Comparison of ENCODE assay signal across 8 cellular contexts in the genomic region with DNA sequence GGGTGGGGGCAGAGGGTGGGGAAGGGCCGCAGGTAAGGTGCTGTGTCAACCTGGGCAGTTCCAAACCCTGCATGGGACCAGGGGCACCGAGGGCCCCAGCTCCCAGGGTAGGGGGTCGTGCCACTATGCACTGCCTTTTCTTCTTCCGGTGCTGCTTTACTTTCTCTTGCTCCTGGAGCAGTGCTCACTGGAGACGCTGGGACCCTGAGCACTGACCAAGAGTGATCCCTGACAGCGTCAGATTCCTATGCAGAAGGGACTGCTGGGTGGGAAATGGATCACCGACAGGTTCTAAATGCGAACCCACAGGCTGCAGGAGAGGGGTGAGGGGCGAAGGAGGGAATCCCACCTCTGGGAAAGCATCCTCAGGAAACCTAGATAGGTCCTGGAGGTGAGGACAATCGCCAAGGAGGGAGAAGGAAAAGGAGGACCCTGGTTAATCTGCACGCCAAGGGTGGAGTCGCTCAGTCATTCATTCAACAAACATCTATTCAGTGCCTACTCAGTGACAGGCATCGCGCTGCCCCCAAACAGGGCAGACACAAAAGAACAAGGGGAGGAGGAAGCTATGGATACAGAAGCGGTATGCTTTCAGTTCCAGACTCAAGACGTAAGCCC.
A peak's percentile ranks its signal among the peaks of the same experiment; 100 is the strongest.
DNase-seq lines count a peak whose midpoint lies in the region; ATAC-seq and TF ChIP-seq lines count a peak whose summit lies in the region.

No MANE protein-coding gene starts in this region.

- no peak overlapping the region for H3K27ac ChIP-seq in iPS-20b (ENCODE audit: low read length)
- H3K27ac ChIP-seq in thymus (ENCODE audit: low read depth), result peak overlapping the region; percentile 31
- H3K27ac ChIP-seq in ovary, result no peak overlapping the region
- H3K27ac ChIP-seq in gastrocnemius medialis, result no peak overlapping the region

- H3K9me3 Mint-ChIP-seq in activated naive CD4-positive, alpha-beta T cell treated with anti-CD3 and anti-CD28 coated beads, Interleukin-2, amount 50 U/mL, for 24 hours, result no peaks in the 10 kb centered on the region
- H3K9me3 Mint-ChIP-seq in activated T-helper 2 cell treated with anti-CD3 and anti-CD28 coated beads, Interferon-gamma antibody, Interleukin-2, Interleukin-4, amounts not matched to agents 10 μg/mL and 5 μg/mL and 100 μg/mL, durations not matched to agents 14 hours and 24 hours and 36 hours, result no peaks in the 10 kb centered on the region

- peaks cover 24% of the 10 kb centered on the region for H3K4me1 Mint-ChIP-seq in activated naive CD4-positive, alpha-beta T cell treated with anti-CD3 and anti-CD28 coated beads, Interleukin-2, amount 50 U/mL, for 24 hours
- H3K4me1 Mint-ChIP-seq in activated T-helper 2 cell treated with anti-CD3 and anti-CD28 coated beads, Interferon-gamma antibody, Interleukin-2, Interleukin-4, amounts not matched to agents 10 μg/mL and 5 μg/mL and 100 μg/mL, durations not matched to agents 14 hours and 24 hours and 36 hours (ENCODE audit: low read depth), result peaks cover 21% of the 10 kb centered on the region

- H3K9me3 ChIP-seq in iPS-20b (ENCODE audit: insufficient read depth, low read depth, low read length) (no peaks in the 10 kb centered on the region), thymus (ENCODE audit: control insufficient read depth) (no peaks in the 10 kb centered on the region), ovary (no peaks in the 10 kb centered on the region), gastrocnemius medialis (no peaks in the 10 kb centered on the region)

- no peak for DNase-seq in activated naive CD4-positive, alpha-beta T cell (lab: John Stamatoyannopoulos, UW)
- no peak for DNase-seq in activated T-helper 2 cell treated with anti-CD3 and anti-CD28 coated beads, Interferon-gamma antibody, Interleukin-2, Interleukin-4, amounts not matched to agents 10 μg/mL and 5 μg/mL and 100 μg/mL, durations not matched to agents 14 hours and 24 hours and 36 hours (ENCODE audit: low spot score)
- DNase-seq in ovary (no peak), gastrocnemius medialis (no peak)

- 44% methylated on average over 16 of the region's 16 CpGs for WGBS in thymus
- WGBS in ovary, 3 donors, result 30 to 39% (median 39%) methylated on average over 16 of the region's 16 CpGs

- no peak overlapping the region for H3K9ac ChIP-seq in iPS-20b (ENCODE audit: low read depth, low read length)

- in situ Hi-C loops in gastrocnemius medialis (cut with MboI; ENCODE audit: low sequenced_read_pairs in 4 of 4), result no loop called here

- no peaks in the 10 kb centered on the region for H3K36me3 Mint-ChIP-seq in activated naive CD4-positive, alpha-beta T cell treated with anti-CD3 and anti-CD28 coated beads, Interleukin-2, amount 50 U/mL, for 24 hours
- H3K36me3 Mint-ChIP-seq in activated T-helper 2 cell treated with anti-CD3 and anti-CD28 coated beads, Interferon-gamma antibody, Interleukin-2, Interleukin-4, amounts not matched to agents 10 μg/mL and 5 μg/mL and 100 μg/mL, durations not matched to agents 14 hours and 24 hours and 36 hours (ENCODE audit: low read depth), result no peaks in the 10 kb centered on the region

- H3K36me3 ChIP-seq in iPS-20b (ENCODE audit: insufficient read depth, low read depth, low read length) (no peaks in the 10 kb centered on the region), thymus (ENCODE audit: control insufficient read depth, insufficient read depth) (no peaks in the 10 kb centered on the region), ovary (no peaks in the 10 kb centered on the region), gastrocnemius medialis (no peaks in the 10 kb centered on the region)

- H3K4me3 ChIP-seq in iPS-20b (ENCODE audit: low read length), result peak overlapping the region; percentile 66
- H3K4me3 ChIP-seq in thymus (ENCODE audit: low read length), result peak overlapping the region; percentile 47
- no peak overlapping the region for H3K4me3 ChIP-seq in ovary
- H3K4me3 ChIP-seq in gastrocnemius medialis, result peak overlapping the region in 2 of 4 donors; percentile 50 to 54

- intact Hi-C loops in activated T-helper 2 cell treated with anti-CD3 and anti-CD28 coated beads, Interferon-gamma antibody, Interleukin-2, Interleukin-4, amounts not matched to agents 10 μg/mL and 5 μg/mL and 100 μg/mL, durations not matched to agents 14 hours and 24 hours and 36 hours (cut with micrococcal nuclease), result no loop called here
- intact Hi-C loops in ovary (cut with DNase I) (no loop called here), gastrocnemius medialis (cut with DNase I; ENCODE audit: low total_unique reads) (no loop called here)

- H3K27ac Mint-ChIP-seq in activated naive CD4-positive, alpha-beta T cell treated with anti-CD3 and anti-CD28 coated beads, Interleukin-2, amount 50 U/mL, for 24 hours, result no peak overlapping the region
- no peak overlapping the region for H3K27ac Mint-ChIP-seq in activated T-helper 2 cell treated with anti-CD3 and anti-CD28 coated beads, Interferon-gamma antibody, Interleukin-2, Interleukin-4, amounts not matched to agents 10 μg/mL and 5 μg/mL and 100 μg/mL, durations not matched to agents 14 hours and 24 hours and 36 hours

- TF ChIP-seq EP300 in ovary (IDR thresholded peaks at IDR 0.05), result no peak

- H3K27me3 Mint-ChIP-seq in activated naive CD4-positive, alpha-beta T cell treated with anti-CD3 and anti-CD28 coated beads, Interleukin-2, amount 50 U/mL, for 24 hours, result peaks cover 27% of the 10 kb centered on the region
- H3K27me3 Mint-ChIP-seq in activated T-helper 2 cell treated with anti-CD3 and anti-CD28 coated beads, Interferon-gamma antibody, Interleukin-2, Interleukin-4, amounts not matched to agents 10 μg/mL and 5 μg/mL and 100 μg/mL, durations not matched to agents 14 hours and 24 hours and 36 hours (ENCODE audit: low read depth), result peaks cover 52% of the 10 kb centered on the region

- H3K27me3 ChIP-seq in iPS-20b (ENCODE audit: insufficient read depth, low read length), result peaks cover 42% of the 10 kb centered on the region
- H3K27me3 ChIP-seq in thymus (ENCODE audit: control insufficient read depth, insufficient read depth), result peaks cover 31% of the 10 kb centered on the region
- no peaks in the 10 kb centered on the region for H3K27me3 ChIP-seq in ovary
- peaks cover 18 to 24% (median 23%) of the 10 kb centered on the region in 3 donors for H3K27me3 ChIP-seq in gastrocnemius medialis

- no peak for TF ChIP-seq POLR2A in ovary (IDR thresholded peaks at IDR 0.05)
- TF ChIP-seq POLR2A in gastrocnemius medialis (IDR thresholded peaks at IDR 0.05), result no peak

- ATAC-seq in GM18868 (IDR thresholded peaks at IDR 0.05; ENCODE audit: unreplicated experiment) (no peak), gastrocnemius medialis (no peak)

- peaks cover 11% of the 10 kb centered on the region for H3K4me1 ChIP-seq in iPS-20b (ENCODE audit: insufficient read depth, low read length)
- H3K4me1 ChIP-seq in thymus (ENCODE audit: control insufficient read depth, insufficient read depth, low read length), result peaks cover 2% of the 10 kb centered on the region
- peaks cover 7% of the 10 kb centered on the region for H3K4me1 ChIP-seq in ovary (ENCODE audit: insufficient read depth)
- H3K4me1 ChIP-seq in gastrocnemius medialis, result no peaks in the 10 kb centered on the region

- peak overlapping the region; percentile 51 for H3K4me3 Mint-ChIP-seq in activated naive CD4-positive, alpha-beta T cell treated with anti-CD3 and anti-CD28 coated beads, Interleukin-2, amount 50 U/mL, for 24 hours
- peak overlapping the region; percentile 58 for H3K4me3 Mint-ChIP-seq in activated T-helper 2 cell treated with anti-CD3 and anti-CD28 coated beads, Interferon-gamma antibody, Interleukin-2, Interleukin-4, amounts not matched to agents 10 μg/mL and 5 μg/mL and 100 μg/mL, durations not matched to agents 14 hours and 24 hours and 36 hours (ENCODE audit: low read depth)

- TF ChIP-seq CTCF in ovary (IDR thresholded peaks at IDR 0.05) (no peak), gastrocnemius medialis (IDR thresholded peaks at IDR 0.05 in 4 of 5, conservative IDR thresholded peaks at IDR 0.05 in 1 of 5) (no peak)
